In genomic region chr11:64688534-64688982, GRCh38 we compare ENCODE assay signal across 8 cellular contexts. TPM values are rescaled to one million over a fixed set of nuclear protein-coding genes. Genes with fewer than 3 reads are reported as not detected.
A peak's percentile ranks its signal among the peaks of the same experiment; 100 is the strongest.
DNase-seq lines count a peak whose midpoint lies in the region; ATAC-seq and TF ChIP-seq lines count a peak whose summit lies in the region.

No MANE protein-coding gene starts in this region.

- H3K4me1 ChIP-seq in SJSA1 (replicated peaks) (no peaks in the 10 kb centered on the region), neutrophil (ENCODE audit: control insufficient read depth in 1 of 2, insufficient read depth in 1 of 2, low read depth in 1 of 2, low read length in 1 of 2) (peaks cover 7% of the 10 kb centered on the region in 2 experiments), subcutaneous abdominal adipose tissue (ENCODE audit: control insufficient read depth in 5 of 5, insufficient read depth in 5 of 5, low read length in 5 of 5) (peaks cover 3 to 37% (median 30%) of the 10 kb centered on the region in 5 donors)

- TF ChIP-seq CTCF in NB4 (IDR thresholded peaks at IDR 0.05; ENCODE audit: low read depth, low read length) (peak; percentile 93), neutrophil (IDR thresholded peaks at IDR 0.05) (peak; percentile 80)

- H3K9me3 ChIP-seq in SJSA1 (replicated peaks) (no peaks in the 10 kb centered on the region), neutrophil (no peaks in the 10 kb centered on the region), subcutaneous abdominal adipose tissue (ENCODE audit: control insufficient read depth in 5 of 5, low read length in 5 of 5) (no peaks in the 10 kb centered on the region)

- peak overlapping the region; percentile 42 for H3K4me3 ChIP-seq in NB4 (ENCODE audit: low read depth, low read length)
- peak overlapping the region; percentile 28 for H3K4me3 ChIP-seq in SJSA1
- H3K4me3 ChIP-seq in neutrophil (ENCODE audit: low read depth in 1 of 2, low read length in 1 of 2), result peak overlapping the region; percentile 32 to 48
- peak overlapping the region; percentile 42 to 79 (median 60) for H3K4me3 ChIP-seq in subcutaneous abdominal adipose tissue (ENCODE audit: low read depth in 1 of 5, low read length in 5 of 5)

- H3K9ac ChIP-seq in subcutaneous abdominal adipose tissue (ENCODE audit: low read length in 5 of 5), result peak overlapping the region in 2 of 5 donors; percentile 35 to 53

- peaks cover 15% of the 10 kb centered on the region for H3K27me3 ChIP-seq in SJSA1 (replicated peaks)
- H3K27me3 ChIP-seq in neutrophil, result peaks cover 22% of the 10 kb centered on the region
- H3K27me3 ChIP-seq in subcutaneous abdominal adipose tissue (ENCODE audit: control insufficient read depth in 5 of 5, insufficient read depth in 4 of 5, low read length in 5 of 5), result peaks cover 0 to 4% (median 3%) of the 10 kb centered on the region in 5 donors

- no peak overlapping the region for H3K27ac ChIP-seq in SJSA1
- H3K27ac ChIP-seq in neutrophil, result no peak overlapping the region
- H3K27ac ChIP-seq in subcutaneous abdominal adipose tissue (ENCODE audit: low read depth, low read length), result peak overlapping the region; percentile 84

- no peaks in the 10 kb centered on the region for H3K36me3 ChIP-seq in SJSA1
- H3K36me3 ChIP-seq in neutrophil, result no peaks in the 10 kb centered on the region
- H3K36me3 ChIP-seq in subcutaneous abdominal adipose tissue (ENCODE audit: control insufficient read depth in 5 of 5, insufficient read depth in 5 of 5, low read length in 5 of 5), result no peaks in the 10 kb centered on the region

- DNase-seq in D341Med (ENCODE audit: low spot score), result peak; percentile 91
- peak; percentile 94 for DNase-seq in NB4 (ENCODE audit: low read depth)
- peak; percentile 96 for DNase-seq in SJSA1 (ENCODE audit: low read depth in 1 of 2, low spot score in 2 of 2)
- DNase-seq in activated naive CD4-positive, alpha-beta T cell (lab: John Stamatoyannopoulos, UW), result peak; percentile 81 to 91 (median 86)
- peak; percentile 98 for DNase-seq in globus pallidus (ENCODE audit: low spot score)

- TF ChIP-seq POLR2A in NB4 (IDR thresholded peaks at IDR 0.05; ENCODE audit: extremely low read depth, insufficient read length), result no peak

- ATAC-seq in GM21825 (IDR thresholded peaks at IDR 0.05; ENCODE audit: unreplicated experiment), result peak; percentile 79

RNA-seq across cellular contexts. Expression of gene NRXN2, which starts 34.4 kb away (rescaled TPM):
- total RNA-seq in SJSA1 (2014; rRNA removed; shearing (Covaris generic)), result not detected in 2 replicates

RNA-seq across cellular contexts. Expression of gene RASGRP2, which starts 55.4 kb away (rescaled TPM):
- total RNA-seq in SJSA1 (2014; rRNA removed; shearing (Covaris generic)), result 0.08 and 3.1 TPM in 2 replicates
